ENCODE assay signal across 1 cellular context in the genomic region with DNA sequence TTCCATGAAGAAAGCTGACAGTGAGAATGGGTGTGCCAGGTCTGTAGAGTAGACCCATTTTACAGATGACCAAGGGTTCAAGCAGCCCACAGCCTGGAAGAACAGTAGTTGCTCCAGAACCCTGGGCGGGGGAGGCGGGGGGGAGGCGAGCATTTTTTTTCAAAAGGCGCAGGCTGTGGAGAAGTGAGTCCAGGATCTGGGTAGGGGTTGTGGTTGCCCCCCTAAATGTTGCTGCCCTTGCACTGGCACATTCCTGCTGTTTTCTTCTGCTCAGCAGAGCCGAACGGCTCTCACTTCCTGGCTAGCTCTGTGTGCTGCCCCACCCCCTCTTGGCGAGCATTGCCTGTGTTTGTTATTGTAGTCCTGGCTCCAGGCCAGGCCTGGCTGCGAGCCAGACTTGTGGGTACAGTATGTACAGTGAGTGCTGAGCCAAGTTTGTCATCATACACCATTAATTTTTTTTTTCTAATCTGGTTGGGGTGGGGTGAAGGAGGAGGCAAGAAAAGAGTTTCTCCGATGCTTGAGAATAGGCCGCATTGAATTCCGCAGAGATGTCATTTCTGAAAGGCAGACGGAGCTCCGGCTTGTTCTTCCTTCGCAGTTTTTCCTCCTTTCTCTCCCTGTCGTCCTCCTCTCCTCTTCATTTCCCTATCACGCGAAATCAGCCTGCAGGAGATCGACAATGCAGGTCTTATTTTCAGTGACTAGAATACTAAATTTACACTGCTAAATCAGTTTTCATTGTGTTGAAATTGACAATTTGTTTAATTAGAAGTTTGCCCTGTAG.
TF ChIP-seq lines count a peak whose summit lies in the region.

No MANE protein-coding gene starts in this region.

TF ChIP-seq in HEK293, 187 proteins besides CTCF, POLR2A, EP300 and RAD21 (continued from another document and continues in another):
- TF ChIP-seq TSHZ1 (tag by site-specific recombination; IDR thresholded peaks at IDR 0.05; ENCODE audit: borderline replicate concordance): peak; percentile 93
- TF ChIP-seq ATF2 (tag by site-specific recombination; IDR thresholded peaks at IDR 0.05; ENCODE audit: low read depth): peak; percentile 78
- TF ChIP-seq ZNF514 (tag by site-specific recombination; IDR thresholded peaks at IDR 0.05): no peak
- TF ChIP-seq, protein P1, sequence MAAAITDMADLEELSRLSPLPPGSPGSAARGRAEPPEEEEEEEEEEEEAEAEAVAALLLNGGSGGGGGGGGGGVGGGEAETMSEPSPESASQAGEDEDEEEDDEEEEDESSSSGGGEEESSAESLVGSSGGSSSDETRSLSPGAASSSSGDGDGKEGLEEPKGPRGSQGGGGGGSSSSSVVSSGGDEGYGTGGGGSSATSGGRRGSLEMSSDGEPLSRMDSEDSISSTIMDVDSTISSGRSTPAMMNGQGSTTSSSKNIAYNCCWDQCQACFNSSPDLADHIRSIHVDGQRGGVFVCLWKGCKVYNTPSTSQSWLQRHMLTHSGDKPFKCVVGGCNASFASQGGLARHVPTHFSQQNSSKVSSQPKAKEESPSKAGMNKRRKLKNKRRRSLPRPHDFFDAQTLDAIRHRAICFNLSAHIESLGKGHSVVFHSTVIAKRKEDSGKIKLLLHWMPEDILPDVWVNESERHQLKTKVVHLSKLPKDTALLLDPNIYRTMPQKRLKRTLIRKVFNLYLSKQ (tag by site-specific recombination; IDR thresholded peaks at IDR 0.05; ENCODE audit: borderline replicate concordance): no peak
- peak; percentile 84 for TF ChIP-seq PRDM1 (tag by site-specific recombination; IDR thresholded peaks at IDR 0.05)
- no peak for TF ChIP-seq ZSCAN23 (tag by site-specific recombination; IDR thresholded peaks at IDR 0.05)
- no peak; the same call in 1 of the 2 replicates for TF ChIP-seq REPIN1 (tag by site-specific recombination; IDR thresholded peaks at IDR 0.05; ENCODE audit: low read depth)
- TF ChIP-seq ZNF433 (tag by site-specific recombination; IDR thresholded peaks at IDR 0.05; ENCODE audit: low read depth): no peak
- TF ChIP-seq ZNF18 (tag by site-specific recombination; IDR thresholded peaks at IDR 0.05): peak; percentile 89
- peak; percentile 83; the same call in 1 of the 2 replicates for TF ChIP-seq HOXD13 (CRISPR knock-in tag; IDR thresholded peaks at IDR 0.05; ENCODE audit: borderline replicate concordance)
- no peak for TF ChIP-seq RBAK (tag by site-specific recombination; IDR thresholded peaks at IDR 0.05)
- peak; percentile 85 for TF ChIP-seq HIC1 (tag by site-specific recombination; IDR thresholded peaks at IDR 0.05)
- no peak for TF ChIP-seq ZNF585B (tag by site-specific recombination; IDR thresholded peaks at IDR 0.05)
- TF ChIP-seq INSM2 (tag by site-specific recombination; IDR thresholded peaks at IDR 0.05): peak; percentile 95
- TF ChIP-seq ZNF792 (tag by site-specific recombination; IDR thresholded peaks at IDR 0.05): no peak
- TF ChIP-seq ZNF354C (tag by site-specific recombination; IDR thresholded peaks at IDR 0.05; ENCODE audit: borderline replicate concordance, low read depth): no peak
- peak; percentile 28; the same call in 1 of the 2 replicates for TF ChIP-seq ZNF600 (tag by site-specific recombination; IDR thresholded peaks at IDR 0.05)
- TF ChIP-seq ZFHX2 (tag by site-specific recombination; conservative IDR thresholded peaks at IDR 0.05): peak; percentile 38; the same call in 1 of the 2 replicates
- peak; percentile 86; the same call in 1 of the 2 replicates for TF ChIP-seq KLF7 (tag by site-specific recombination; IDR thresholded peaks at IDR 0.05; ENCODE audit: borderline replicate concordance)
- TF ChIP-seq ZNF768 (tag by site-specific recombination; IDR thresholded peaks at IDR 0.05): no peak
- TF ChIP-seq ZNF398 (tag by site-specific recombination; IDR thresholded peaks at IDR 0.05): peak; percentile 72
- TF ChIP-seq ZNF23 (tag by site-specific recombination; IDR thresholded peaks at IDR 0.05; ENCODE audit: borderline replicate concordance): no peak
- 0 out of 2 replicates have a peak, but pooled peaks have one; percentile 61 for TF ChIP-seq ZNF248 (tag by site-specific recombination; IDR thresholded peaks at IDR 0.05)
- TF ChIP-seq ZNF629 (tag by site-specific recombination; IDR thresholded peaks at IDR 0.05): peak; percentile 95
- no peak for TF ChIP-seq ZNF677 (tag by site-specific recombination; IDR thresholded peaks at IDR 0.05)
- TF ChIP-seq ZNF121 (tag by site-specific recombination; IDR thresholded peaks at IDR 0.05): no peak
- TF ChIP-seq, protein P2, sequence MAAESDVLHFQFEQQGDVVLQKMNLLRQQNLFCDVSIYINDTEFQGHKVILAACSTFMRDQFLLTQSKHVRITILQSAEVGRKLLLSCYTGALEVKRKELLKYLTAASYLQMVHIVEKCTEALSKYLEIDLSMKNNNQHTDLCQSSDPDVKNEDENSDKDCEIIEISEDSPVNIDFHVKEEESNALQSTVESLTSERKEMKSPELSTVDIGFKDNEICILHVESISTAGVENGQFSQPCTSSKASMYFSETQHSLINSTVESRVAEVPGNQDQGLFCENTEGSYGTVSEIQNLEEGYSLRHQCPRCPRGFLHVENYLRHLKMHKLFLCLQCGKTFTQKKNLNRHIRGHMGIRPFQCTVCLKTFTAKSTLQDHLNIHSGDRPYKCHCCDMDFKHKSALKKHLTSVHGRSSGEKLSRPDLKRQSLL (tag by site-specific recombination; IDR thresholded peaks at IDR 0.05): 0 out of 2 replicates have a peak, but pooled peaks have one; percentile 45
- TF ChIP-seq GLIS1 (tag by site-specific recombination; IDR thresholded peaks at IDR 0.05): peak; percentile 67
- TF ChIP-seq ZNF26 (tag by site-specific recombination; IDR thresholded peaks at IDR 0.05): no peak
- TF ChIP-seq, protein P3, sequence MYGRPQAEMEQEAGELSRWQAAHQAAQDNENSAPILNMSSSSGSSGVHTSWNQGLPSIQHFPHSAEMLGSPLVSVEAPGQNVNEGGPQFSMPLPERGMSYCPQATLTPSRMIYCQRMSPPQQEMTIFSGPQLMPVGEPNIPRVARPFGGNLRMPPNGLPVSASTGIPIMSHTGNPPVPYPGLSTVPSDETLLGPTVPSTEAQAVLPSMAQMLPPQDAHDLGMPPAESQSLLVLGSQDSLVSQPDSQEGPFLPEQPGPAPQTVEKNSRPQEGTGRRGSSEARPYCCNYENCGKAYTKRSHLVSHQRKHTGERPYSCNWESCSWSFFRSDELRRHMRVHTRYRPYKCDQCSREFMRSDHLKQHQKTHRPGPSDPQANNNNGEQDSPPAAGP (tag by site-specific recombination; IDR thresholded peaks at IDR 0.05): peak; percentile 87
- peak; percentile 88 for TF ChIP-seq ZNF366 (tag by site-specific recombination; conservative IDR thresholded peaks at IDR 0.05)
- peak; percentile 88 for TF ChIP-seq WT1 (tag by site-specific recombination; IDR thresholded peaks at IDR 0.05)
- peak; percentile 62 for TF ChIP-seq ZBTB8A (tag by site-specific recombination; IDR thresholded peaks at IDR 0.05)
- no peak for TF ChIP-seq ZBTB20 (tag by site-specific recombination; IDR thresholded peaks at IDR 0.05)
- no peak for TF ChIP-seq ZNF626 (tag by site-specific recombination; IDR thresholded peaks at IDR 0.05)
- TF ChIP-seq SETDB1 (IDR thresholded peaks at IDR 0.05; ENCODE audit: insufficient read length, low read length): no peak
